1 cellular context compared by ENCODE assay signal in genomic region chr7:75881436-75882095, GRCh38.
TF ChIP-seq lines count a peak whose summit lies in the region.

No MANE protein-coding gene starts in this region.

TF ChIP-seq in K562, 482 proteins besides CTCF, POLR2A, EP300 and RAD21:
- TF ChIP-seq SRSF1 (IDR thresholded peaks at IDR 0.05; ENCODE audit: low read depth, low read length) (no peak), ZBTB33 (CRISPR knock-in tag; IDR thresholded peaks at IDR 0.05) (peak; percentile 95), RBFOX2 (IDR thresholded peaks at IDR 0.05; ENCODE audit: low read depth, low read length) (0 out of 2 replicates have a peak, but pooled peaks have one; percentile 33), GATA2 (CRISPR knock-in tag; IDR thresholded peaks at IDR 0.05) (no peak)
